8 cellular contexts compared by ENCODE assay signal in genomic region chr15:76335851-76336253, GRCh38. TPM values are rescaled to one million over a fixed set of nuclear protein-coding genes. Genes with fewer than 3 reads are reported as not detected.
DNase-seq lines count a peak whose midpoint lies in the region; ATAC-seq and TF ChIP-seq lines count a peak whose summit lies in the region.

No MANE protein-coding gene starts in this region.

- H3K4me3 ChIP-seq in ACC112 (ENCODE audit: low read depth, low read length) (peak overlapping the region; percentile 89), upper lobe of right lung (no peak overlapping the region)

- intact Hi-C loops in upper lobe of right lung (cut with DNase I), result no loop called here

- peak overlapping the region; percentile 58 for H2AFZ ChIP-seq in ACC112 (ENCODE audit: low read length, unreplicated experiment)

- no peaks in the 10 kb centered on the region for H3K9me3 ChIP-seq in upper lobe of right lung

- peaks cover 3% of the 10 kb centered on the region for H3K79me2 ChIP-seq in ACC112 (ENCODE audit: control insufficient read depth, insufficient read depth, low read length, unreplicated experiment)

- H3K36me3 ChIP-seq in ACC112 (ENCODE audit: insufficient read depth, low read length), result no peaks in the 10 kb centered on the region
- H3K36me3 ChIP-seq in upper lobe of right lung, result no peaks in the 10 kb centered on the region

- TF ChIP-seq CTCF in upper lobe of right lung (IDR thresholded peaks at IDR 0.05), result no peak

- peaks cover 54% of the 10 kb centered on the region for H3K27me3 ChIP-seq in ACC112 (ENCODE audit: insufficient read depth, low read length)
- H3K27me3 ChIP-seq in upper lobe of right lung, result peaks cover 82% of the 10 kb centered on the region

- ATAC-seq in SK-N-SH treated with all-trans-retinoic acid at 6 μM for 48 hours (peak; percentile 34), upper lobe of right lung (no peak), HG03571 (IDR thresholded peaks at IDR 0.05; ENCODE audit: unreplicated experiment) (no peak), HG02885 (IDR thresholded peaks at IDR 0.05; ENCODE audit: poor library complexity, unreplicated experiment) (no peak)

- H3K27ac ChIP-seq in ACC112 (ENCODE audit: low read depth, low read length) (peak overlapping the region; percentile 34), upper lobe of right lung (no peak overlapping the region)

- DNase-seq in GM19238 (ENCODE audit: insufficient read length, low spot score) (peak; percentile 23), hepatic stellate cell (ENCODE audit: low spot score) (peak; percentile 50), upper lobe of right lung (no peak)
- DNase-seq in central memory CD4-positive, alpha-beta T cell, result no peak

- H3K4me1 ChIP-seq in ACC112 (ENCODE audit: control insufficient read depth, insufficient read depth, low read length, unreplicated experiment), result peaks cover 17% of the 10 kb centered on the region
- H3K4me1 ChIP-seq in upper lobe of right lung, result peaks cover 25% of the 10 kb centered on the region

TF ChIP-seq in SK-N-SH treated with all-trans-retinoic acid at 6 μM for 48 hours, 23 proteins besides CTCF, POLR2A, EP300 and RAD21:
- TF ChIP-seq SNAI2 (CRISPR knock-in tag; IDR thresholded peaks at IDR 0.05) (0 out of 2 replicates have a peak, but pooled peaks have one; percentile 11), GLIS3 (CRISPR knock-in tag; IDR thresholded peaks at IDR 0.05) (no peak), ZC3H10 (CRISPR knock-in tag; IDR thresholded peaks at IDR 0.05) (no peak), TOX (CRISPR knock-in tag; IDR thresholded peaks at IDR 0.05; ENCODE audit: borderline replicate concordance) (no peak), ZFP3 (CRISPR knock-in tag; IDR thresholded peaks at IDR 0.05) (no peak)
TF ChIP-seq in SK-N-SH treated with all-trans-retinoic acid at 6 μM for 48 hours: peak in this region for 1.

RNA-seq across cellular contexts. Expression of gene ISL2, which starts 0.7 kb away (rescaled TPM):
- total RNA-seq in upper lobe of right lung, result not detected

RNA-seq across cellular contexts. Expression of gene ETFA, which starts 24.6 kb away (rescaled TPM):
- 71.3 TPM for total RNA-seq in upper lobe of right lung

Comparison
In these comparisons a context has a peak if more than half of its experiments do, and no peak if none do; other contexts are left out.
1. DNase-seq: peak in GM19238 (single experiment) and hepatic stellate cell (single experiment); none in upper lobe of right lung (single experiment) and central memory CD4-positive, alpha-beta T cell (single experiment).